ENCODE assay signal across 1 cellular context in the genomic region with DNA sequence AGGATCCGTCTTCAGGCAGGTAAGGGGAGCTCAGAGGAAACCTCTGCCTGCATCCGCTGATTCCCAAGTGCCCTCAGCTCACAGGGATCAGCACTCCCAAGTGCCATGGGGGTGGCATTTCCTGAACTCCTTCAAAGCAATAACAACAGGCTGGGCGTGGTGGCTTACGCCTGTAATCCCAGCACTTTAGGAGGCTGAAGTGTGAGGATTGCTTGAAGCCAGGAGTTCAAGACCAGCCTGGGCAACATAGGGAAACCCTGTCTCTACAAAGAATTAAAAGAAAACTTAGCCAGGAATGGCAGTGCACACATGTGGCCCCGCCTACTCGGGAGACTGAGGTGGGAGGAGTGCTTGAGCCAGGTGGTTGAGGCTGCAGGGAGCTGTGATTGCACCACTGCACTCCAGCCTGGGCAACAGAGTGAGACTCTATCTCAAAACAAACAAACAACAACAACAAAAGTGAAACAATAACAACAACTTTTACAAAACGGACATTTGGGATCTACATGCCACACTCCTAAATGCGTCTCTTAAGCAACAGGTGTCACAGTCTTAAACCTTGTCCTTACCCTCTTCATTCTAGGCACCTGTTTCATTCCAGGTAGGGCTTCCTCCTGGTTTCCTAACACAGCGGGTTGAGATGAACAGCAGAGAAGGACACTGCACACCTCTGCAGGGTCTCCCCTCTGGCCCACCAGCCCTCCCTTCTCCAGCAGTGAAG.
TF ChIP-seq lines count a peak whose summit lies in the region.

No MANE protein-coding gene starts in this region.

TF ChIP-seq in HepG2, 621 proteins besides CTCF, POLR2A, EP300 and RAD21 (continued from another document):
- TF ChIP-seq, protein P1, sequence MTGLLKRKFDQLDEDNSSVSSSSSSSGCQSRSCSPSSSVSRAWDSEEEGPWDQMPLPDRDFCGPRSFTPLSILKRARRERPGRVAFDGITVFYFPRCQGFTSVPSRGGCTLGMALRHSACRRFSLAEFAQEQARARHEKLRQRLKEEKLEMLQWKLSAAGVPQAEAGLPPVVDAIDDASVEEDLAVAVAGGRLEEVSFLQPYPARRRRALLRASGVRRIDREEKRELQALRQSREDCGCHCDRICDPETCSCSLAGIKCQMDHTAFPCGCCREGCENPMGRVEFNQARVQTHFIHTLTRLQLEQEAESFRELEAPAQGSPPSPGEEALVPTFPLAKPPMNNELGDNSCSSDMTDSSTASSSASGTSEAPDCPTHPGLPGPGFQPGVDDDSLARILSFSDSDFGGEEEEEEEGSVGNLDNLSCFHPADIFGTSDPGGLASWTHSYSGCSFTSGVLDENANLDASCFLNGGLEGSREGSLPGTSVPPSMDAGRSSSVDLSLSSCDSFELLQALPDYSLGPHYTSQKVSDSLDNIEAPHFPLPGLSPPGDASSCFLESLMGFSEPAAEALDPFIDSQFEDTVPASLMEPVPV (CRISPR knock-in tag; IDR thresholded peaks at IDR 0.05): 0 out of 2 replicates have a peak, but pooled peaks have one; percentile 42
- TF ChIP-seq HIVEP1 (CRISPR knock-in tag; IDR thresholded peaks at IDR 0.05) (0 out of 2 replicates have a peak, but pooled peaks have one; percentile 45), KDM5B (CRISPR knock-in tag; IDR thresholded peaks at IDR 0.05; ENCODE audit: borderline replicate concordance) (peak; percentile 49; the same call in 1 of the 2 replicates), SNAPC2 (CRISPR knock-in tag; IDR thresholded peaks at IDR 0.05) (peak; percentile 27; the same call in 1 of the 2 replicates)
- TF ChIP-seq, protein P2, sequence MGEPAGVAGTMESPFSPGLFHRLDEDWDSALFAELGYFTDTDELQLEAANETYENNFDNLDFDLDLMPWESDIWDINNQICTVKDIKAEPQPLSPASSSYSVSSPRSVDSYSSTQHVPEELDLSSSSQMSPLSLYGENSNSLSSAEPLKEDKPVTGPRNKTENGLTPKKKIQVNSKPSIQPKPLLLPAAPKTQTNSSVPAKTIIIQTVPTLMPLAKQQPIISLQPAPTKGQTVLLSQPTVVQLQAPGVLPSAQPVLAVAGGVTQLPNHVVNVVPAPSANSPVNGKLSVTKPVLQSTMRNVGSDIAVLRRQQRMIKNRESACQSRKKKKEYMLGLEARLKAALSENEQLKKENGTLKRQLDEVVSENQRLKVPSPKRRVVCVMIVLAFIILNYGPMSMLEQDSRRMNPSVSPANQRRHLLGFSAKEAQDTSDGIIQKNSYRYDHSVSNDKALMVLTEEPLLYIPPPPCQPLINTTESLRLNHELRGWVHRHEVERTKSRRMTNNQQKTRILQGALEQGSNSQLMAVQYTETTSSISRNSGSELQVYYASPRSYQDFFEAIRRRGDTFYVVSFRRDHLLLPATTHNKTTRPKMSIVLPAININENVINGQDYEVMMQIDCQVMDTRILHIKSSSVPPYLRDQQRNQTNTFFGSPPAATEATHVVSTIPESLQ (CRISPR knock-in tag; conservative IDR thresholded peaks at IDR 0.05): no peak
